19 cellular contexts compared by ENCODE assay signal in the genomic region with DNA sequence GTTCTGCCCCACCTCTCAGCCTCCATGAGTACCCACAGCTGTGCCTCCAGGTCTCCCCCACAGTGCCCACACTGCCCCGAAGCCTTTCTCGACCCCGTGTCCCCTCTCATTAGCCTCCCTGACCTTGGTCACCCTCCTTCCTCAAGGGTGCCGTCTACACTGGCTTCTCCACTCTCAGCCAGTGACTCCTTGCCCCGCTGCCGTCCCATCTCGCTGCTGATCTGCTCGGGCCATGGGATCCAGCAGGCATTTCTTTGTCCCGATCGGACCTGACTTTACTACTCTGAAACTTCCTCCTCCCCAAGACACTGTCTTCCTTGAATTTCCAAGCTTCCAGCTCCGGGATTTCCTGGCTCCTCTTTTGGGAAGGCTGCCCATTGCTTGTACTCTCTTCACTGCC. TPM values are rescaled to one million over a fixed set of nuclear protein-coding genes. Genes with fewer than 3 reads are reported as not detected.
DNase-seq lines count a peak whose midpoint lies in the region; ATAC-seq and TF ChIP-seq lines count a peak whose summit lies in the region.
"Had no signal": no experiment of that assay in that cellular context is flagged by ENCODE, and none has a peak within 500 bp of the region (broad histone marks: within the 10 kb centered on the region; RNA-seq: fewer than 3 reads in every experiment).

No MANE protein-coding gene starts in this region.

- H3K4me1 Mint-ChIP-seq in stimulated activated naive CD8-positive, alpha-beta T cell treated with anti-CD3 and anti-CD28 coated beads, Interleukin-15, amount 100 ng/mL, for 72 hours, result peaks cover 6% of the 10 kb centered on the region
- H3K4me1 Mint-ChIP-seq in memory B cell, result peaks cover 5% of the 10 kb centered on the region

- peak; percentile 23 for ATAC-seq in stimulated activated naive CD8-positive, alpha-beta T cell treated with anti-CD3 and anti-CD28 coated beads, Interleukin-15, Interleukin-2, amounts not matched to agents 100 U/mL and 50 U/mL, for 24 hours
- ATAC-seq in stimulated activated naive CD8-positive, alpha-beta T cell treated with anti-CD3 and anti-CD28 coated beads, Interleukin-15, amount 100 ng/mL, for 72 hours, result no peak
- ATAC-seq in memory B cell (ENCODE audit: low read depth) (no peak), sciatic nerve (peak; percentile 2), HG03342 (IDR thresholded peaks at IDR 0.05; ENCODE audit: unreplicated experiment) (no peak), left lung (no peak)

- no peak for TF ChIP-seq CTCF in left lung (IDR thresholded peaks at IDR 0.05)

- no peak for DNase-seq in stimulated activated naive CD8-positive, alpha-beta T cell treated with anti-CD3 and anti-CD28 coated beads, Interleukin-15, Interleukin-2, amounts not matched to agents 100 U/mL and 50 U/mL, for 24 hours
- DNase-seq in stimulated activated naive CD8-positive, alpha-beta T cell treated with anti-CD3 and anti-CD28 coated beads, Interleukin-15, amount 100 ng/mL, for 72 hours, result no peak
- DNase-seq in memory B cell (ENCODE audit: low spot score in 2 of 2), result no peak
- no peak for DNase-seq in sciatic nerve (ENCODE audit: low spot score)
- no peak for DNase-seq in left lung
- no peak for DNase-seq in T-helper 9 cell
- DNase-seq: DMS 273 treated with DMSO at 0.1 percent for 48 hours, GF-D8, GOT3, NCI-H1417 treated with DMSO at 0.1 percent for 48 hours, NCI-H1930, NCI-H2171, NCI-H446 treated with DMSO at 0.1 percent for 48 hours, NCI-H748 treated with DMSO at 0.1 percent for 48 hours, PC-3 had no signal

- H3K27ac ChIP-seq in left lung, result no peak overlapping the region
- H3K27ac ChIP-seq: BLaER1, RWPE1 had no signal

- H3K27me3 Mint-ChIP-seq in stimulated activated naive CD8-positive, alpha-beta T cell treated with anti-CD3 and anti-CD28 coated beads, Interleukin-15, amount 100 ng/mL, for 72 hours, result peaks cover 10% of the 10 kb centered on the region
- peaks cover 12% of the 10 kb centered on the region for H3K27me3 Mint-ChIP-seq in memory B cell

- no peak overlapping the region for H3K4me3 ChIP-seq in left lung
- H3K4me3 ChIP-seq: BLaER1, K562 had no signal

- H3K9me3 Mint-ChIP-seq in stimulated activated naive CD8-positive, alpha-beta T cell treated with anti-CD3 and anti-CD28 coated beads, Interleukin-15, amount 100 ng/mL, for 72 hours, result no peaks in the 10 kb centered on the region
- H3K9me3 Mint-ChIP-seq in memory B cell, result no peaks in the 10 kb centered on the region

- H3K4me3 Mint-ChIP-seq in stimulated activated naive CD8-positive, alpha-beta T cell treated with anti-CD3 and anti-CD28 coated beads, Interleukin-15, amount 100 ng/mL, for 72 hours, result peak overlapping the region in 1 of 2 donors; percentile 34
- peak overlapping the region; percentile 8 for H3K4me3 Mint-ChIP-seq in memory B cell

- H3K4me1 ChIP-seq in left lung, result peaks cover 0 to 5% of the 10 kb centered on the region in 2 donors

- peak overlapping the region in 1 of 2 donors; percentile 82 for H3K27ac Mint-ChIP-seq in stimulated activated naive CD8-positive, alpha-beta T cell treated with anti-CD3 and anti-CD28 coated beads, Interleukin-15, amount 100 ng/mL, for 72 hours
- H3K27ac Mint-ChIP-seq in memory B cell, result no peak overlapping the region

- H3K9me3 ChIP-seq in left lung, result no peaks in the 10 kb centered on the region

- intact Hi-C loops in sciatic nerve (cut with DNase I), result no loop called here
- intact Hi-C loops in left lung (cut with DNase I), result no loop called here

- peaks cover 0 to 6% of the 10 kb centered on the region in 2 donors for H3K27me3 ChIP-seq in left lung
- H3K27me3 ChIP-seq: BLaER1 had no signal

- no peaks in the 10 kb centered on the region for H3K36me3 ChIP-seq in left lung
- H3K36me3 ChIP-seq: BLaER1 had no signal

- H3K36me3 Mint-ChIP-seq in memory B cell, result no peaks in the 10 kb centered on the region

RNA-seq across cellular contexts. Expression of a gene that starts 31.3 kb away (rescaled TPM):
- total RNA-seq in sciatic nerve (not detected), left lung (under 1 TPM in 1 of 2 donors, not detected in 1; 0.18 TPM)
- total RNA-seq: K562, PC-3 had no signal

RNA-seq across cellular contexts. Expression of a gene that starts 31.4 kb away (rescaled TPM):
- total RNA-seq in sciatic nerve, result 0.71 TPM
- total RNA-seq in left lung, result under 1 TPM; 0.34 to 0.38 TPM
- total RNA-seq: K562, PC-3 had no signal

RNA-seq across cellular contexts. Expression of a gene that starts 50.7 kb away (rescaled TPM):
- total RNA-seq in sciatic nerve (18.8 TPM), left lung (10 to 100 TPM; 23.4 to 26.0 TPM)

Comparison
In these comparisons a context has a peak if more than half of its experiments do, and no peak if none do; other contexts are left out.
1. ATAC-seq: peak in stimulated activated naive CD8-positive, alpha-beta T cell treated with anti-CD3 and anti-CD28 coated beads, Interleukin-15, Interleukin-2, amounts not matched to agents 100 U/mL and 50 U/mL, for 24 hours (single experiment) and sciatic nerve (single experiment); none in stimulated activated naive CD8-positive, alpha-beta T cell treated with anti-CD3 and anti-CD28 coated beads, Interleukin-15, amount 100 ng/mL, for 72 hours (single experiment), memory B cell (single experiment), HG03342 (single experiment) and left lung (single experiment).